ENCODE assay signal across 13 cellular contexts in the genomic region with DNA sequence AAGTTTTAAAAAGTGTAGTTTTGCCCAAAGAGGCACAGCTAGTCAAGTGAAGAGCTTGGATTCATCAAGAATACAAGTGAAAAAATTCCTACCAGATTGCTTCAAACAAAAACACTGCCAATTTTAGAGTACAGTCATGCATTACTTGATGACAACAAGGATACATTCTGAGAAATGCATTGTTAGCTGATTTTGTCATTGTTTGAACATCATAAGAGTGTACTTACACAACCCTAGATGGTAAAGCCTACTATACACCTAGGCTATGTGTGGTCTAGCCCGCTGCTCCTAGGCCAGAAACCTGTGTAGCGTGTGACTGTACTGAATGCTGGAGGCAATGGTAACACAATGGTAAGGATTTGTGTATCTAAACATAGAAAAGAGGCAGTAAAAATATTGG. TPM values are rescaled to one million over a fixed set of nuclear protein-coding genes. Genes with fewer than 3 reads are reported as not detected.
DNase-seq lines count a peak whose midpoint lies in the region; ATAC-seq and TF ChIP-seq lines count a peak whose summit lies in the region.
"Had no signal": no experiment of that assay in that cellular context is flagged by ENCODE, and none has a peak within 500 bp of the region (broad histone marks: within the 10 kb centered on the region; RNA-seq: fewer than 3 reads in every experiment).

No MANE protein-coding gene starts in this region.

- POLR2A ChIA-PET in AG04450 (lab: Yijun Ruan, JAX): interaction anchor here (0.6 to 1.3 kb wide), 3 partner anchors 41 to 42 kb away, joined by 3 to 5 read pairs (median 4); partner anchors contain the start of gene TMTC4

- CTCF ChIA-PET in AG04450 (lab: Charles Lee): interaction anchor here (0.6 to 1.5 kb wide), 5 partner anchors 13 to 132 kb away, joined by 3 to 5 read pairs (median 4); partner anchors contain the start of gene TMTC4

- no peaks in the 10 kb centered on the region for H3K4me1 ChIP-seq in tibial artery
- H3K4me1 ChIP-seq: BLaER1 treated with 17β-estradiol and CSF1 and Interleukin-3, amounts not matched to agents 10 nM and 100 nM had no signal

- ATAC-seq in GM21576 (IDR thresholded peaks at IDR 0.05; ENCODE audit: unreplicated experiment) (no peak), GM21825 (IDR thresholded peaks at IDR 0.05; ENCODE audit: unreplicated experiment) (no peak)
- ATAC-seq: activated naive CD8-positive, alpha-beta T cell treated with anti-CD3 and anti-CD28 coated beads, Interleukin-2, amount 50 U/mL, for 24 hours had no signal

- TF ChIP-seq CTCF in AG04450 (IDR thresholded peaks at IDR 0.05; ENCODE audit: low read depth, low read length): no peak
- no peak for TF ChIP-seq CTCF in choroid plexus epithelial cell (conservative IDR thresholded peaks at IDR 0.05; ENCODE audit: low read depth, low read length)
- no peak for TF ChIP-seq CTCF in tibial artery (IDR thresholded peaks at IDR 0.05)

- DNase-seq in AG04450 (ENCODE audit: low read depth, low spot score) (peak; percentile 80), NCI-H226 (peak; percentile 41), choroid plexus epithelial cell (ENCODE audit: low read depth) (peak; percentile 74), kidney glomerular epithelial cell (lab: John Stamatoyannopoulos, UW) (peak; percentile 78), dermis blood vessel endothelial cell (no peak), tibial artery (no peak)
- DNase-seq: activated naive CD8-positive, alpha-beta T cell treated with anti-CD3 and anti-CD28 coated beads, Interleukin-2, amount 50 U/mL, for 24 hours; GDM1 had no signal

- H3K27me3 ChIP-seq in AG04450 (ENCODE audit: control insufficient read depth, insufficient read depth, low read length) (no peaks in the 10 kb centered on the region), tibial artery (no peaks in the 10 kb centered on the region)
- H3K27me3 ChIP-seq: BLaER1 treated with 17β-estradiol and CSF1 and Interleukin-3, amounts not matched to agents 10 nM and 100 nM had no signal

- intact Hi-C loops in tibial artery (cut with DNase I; ENCODE audit: low total_unique reads): no loop called here

- H3K4me3 ChIP-seq in AG04450 (ENCODE audit: low read depth, low read length): no peak overlapping the region
- no peak overlapping the region for H3K4me3 ChIP-seq in choroid plexus epithelial cell (ENCODE audit: low read depth, low read length)
- H3K4me3 ChIP-seq in tibial artery: no peak overlapping the region
- H3K4me3 ChIP-seq: BLaER1 treated with 17β-estradiol and CSF1 and Interleukin-3, amounts not matched to agents 10 nM and 100 nM; thoracic aorta had no signal

- peaks cover 32 to 73% (median 33%) of the 10 kb centered on the region in 3 donors for H3K36me3 ChIP-seq in tibial artery

- H3K9me3 ChIP-seq in AG04450 (ENCODE audit: control insufficient read depth, insufficient read depth, low read length): no peaks in the 10 kb centered on the region; the same call in 1 of the 2 replicates
- no peaks in the 10 kb centered on the region for H3K9me3 ChIP-seq in tibial artery
- H3K9me3 ChIP-seq: BLaER1 treated with 17β-estradiol and CSF1 and Interleukin-3, amounts not matched to agents 10 nM and 100 nM; thoracic aorta had no signal

- H3K27ac ChIP-seq in AG04450 (ENCODE audit: low read depth, low read length) (peak overlapping the region; percentile 83), tibial artery (no peak overlapping the region)
- H3K27ac ChIP-seq: BLaER1 treated with 17β-estradiol and CSF1 and Interleukin-3, amounts not matched to agents 10 nM and 100 nM; KMS-11; thoracic aorta had no signal

RNA-seq across cellular contexts. Expression of gene TMTC4, which starts 41.1 kb away (rescaled TPM):
- polyA plus RNA-seq in AG04450 (2011; rRNA removed): 20.8 and 22.2 TPM in 2 replicates
- polyA minus RNA-seq in AG04450 (2011; rRNA and poly(A)+ RNA removed): 19.3 and 20.3 TPM in 2 replicates
- 20.1 and 44.8 TPM in 2 replicates for total RNA-seq in dermis blood vessel endothelial cell

RNA-seq across cellular contexts. Expression of gene GGACT, which starts 44.9 kb away (rescaled TPM):
- 6.2 and 7.6 TPM in 2 replicates for polyA plus RNA-seq in AG04450 (2011; rRNA removed)
- polyA minus RNA-seq in AG04450 (2011; rRNA and poly(A)+ RNA removed): 1.5 and 2.5 TPM in 2 replicates
- 6.1 and 7.2 TPM in 2 replicates for total RNA-seq in dermis blood vessel endothelial cell

Comparison
In these comparisons a context has a peak if more than half of its experiments do, and no peak if none do; other contexts are left out.
1. DNase-seq: peak in AG04450 (single experiment), NCI-H226 (single experiment), choroid plexus epithelial cell (single experiment) and kidney glomerular epithelial cell (single experiment); none in dermis blood vessel endothelial cell (single experiment) and tibial artery (0 of 2).